In genomic region chr2:178579006-178579405, GRCh38 we compare ENCODE assay signal across 17 cellular contexts.
DNase-seq lines count a peak whose midpoint lies in the region; ATAC-seq and TF ChIP-seq lines count a peak whose summit lies in the region.
"Had no signal": no experiment of that assay in that cellular context is flagged by ENCODE, and none has a peak within 500 bp of the region (broad histone marks: within the 10 kb centered on the region; RNA-seq: fewer than 3 reads in every experiment).

No MANE protein-coding gene starts in this region.

- ATAC-seq in Right ventricle myocardium inferior: peak; percentile 4
- no peak for ATAC-seq in right cardiac atrium
- ATAC-seq: lower lobe of right lung; naive thymus-derived CD8-positive, alpha-beta T cell; Panc1 had no signal

- no peak overlapping the region for H3K4me3 ChIP-seq in right cardiac atrium (ENCODE audit: low read length)
- H3K4me3 ChIP-seq in brain microvascular endothelial cell (ENCODE audit: low read depth, low read length): no peak overlapping the region
- no peak overlapping the region for H3K4me3 ChIP-seq in skeletal muscle cell (ENCODE audit: low read depth, low read length)
- H3K4me3 ChIP-seq: lower lobe of right lung, prostate gland had no signal

- H3K4me1 ChIP-seq in right cardiac atrium (ENCODE audit: control insufficient read depth, insufficient read depth, low read length): no peaks in the 10 kb centered on the region
- H3K4me1 ChIP-seq: lower lobe of right lung, prostate gland had no signal

- H3K9me3 ChIP-seq in right cardiac atrium (ENCODE audit: control insufficient read depth, low read length): no peaks in the 10 kb centered on the region
- H3K9me3 ChIP-seq: lower lobe of right lung, prostate gland had no signal

- intact Hi-C loops in Right ventricle myocardium inferior (cut with DNase I) (no loop called here), right cardiac atrium (cut with DNase I) (no loop called here)

- no peak overlapping the region for H3K27ac ChIP-seq in right cardiac atrium (ENCODE audit: low read length)
- no peak overlapping the region for H3K27ac ChIP-seq in brain microvascular endothelial cell
- H3K27ac ChIP-seq: lower lobe of right lung, prostate gland had no signal

- DNase-seq in Right ventricle myocardium inferior (ENCODE audit: missing footprints): no peak
- DNase-seq in right cardiac atrium: no peak
- DNase-seq in MV-4-11 (lab: John Stamatoyannopoulos, UW): peak; percentile 92
- peak; percentile 8 for DNase-seq in brain microvascular endothelial cell
- peak; percentile 8 for DNase-seq in skeletal muscle cell (ENCODE audit: low read depth)
- no peak for DNase-seq in mesenteric fat pad (ENCODE audit: low spot score)
- DNase-seq in NCI-H2029 (lab: John Stamatoyannopoulos, UW): no peak
- DNase-seq in NCI-H146 (lab: John Stamatoyannopoulos, UW): no peak
- DNase-seq: 8988T; activated effector memory CD4-positive, alpha-beta T cell treated with Interleukin-2 at 50 U/mL for 16 hours; amniotic stem cell; CD4-positive, CD25-positive, alpha-beta regulatory T cell; lower lobe of right lung; naive thymus-derived CD8-positive, alpha-beta T cell; NCI-H526 treated with DMSO at 0.1 percent for 48 hours had no signal

- in situ Hi-C loops in brain microvascular endothelial cell (cut with HindIII; ENCODE audit: low pct_ligation_motif_present, low sequenced_read_pairs): no loop called here

- TF ChIP-seq CTCF in brain microvascular endothelial cell (IDR thresholded peaks at IDR 0.05; ENCODE audit: low read depth, low read length, missing control alignments): no peak

- no peaks in the 10 kb centered on the region for H3K27me3 ChIP-seq in right cardiac atrium (ENCODE audit: control insufficient read depth, insufficient read depth)
- no peaks in the 10 kb centered on the region for H3K27me3 ChIP-seq in brain microvascular endothelial cell (replicated peaks)

- no peaks in the 10 kb centered on the region for H3K36me3 ChIP-seq in brain microvascular endothelial cell (replicated peaks)

- 76% methylated on average over 3 of the region's 3 CpGs for WGBS in right cardiac atrium

Comparison
In these comparisons a context has a peak if more than half of its experiments do, and no peak if none do; other contexts are left out.
1. DNase-seq: peak in MV-4-11 (single experiment), brain microvascular endothelial cell (single experiment) and skeletal muscle cell (single experiment); none in Right ventricle myocardium inferior (single experiment), right cardiac atrium (0 of 3), mesenteric fat pad (single experiment), NCI-H2029 (single experiment) and NCI-H146 (single experiment).